In the genomic region with DNA sequence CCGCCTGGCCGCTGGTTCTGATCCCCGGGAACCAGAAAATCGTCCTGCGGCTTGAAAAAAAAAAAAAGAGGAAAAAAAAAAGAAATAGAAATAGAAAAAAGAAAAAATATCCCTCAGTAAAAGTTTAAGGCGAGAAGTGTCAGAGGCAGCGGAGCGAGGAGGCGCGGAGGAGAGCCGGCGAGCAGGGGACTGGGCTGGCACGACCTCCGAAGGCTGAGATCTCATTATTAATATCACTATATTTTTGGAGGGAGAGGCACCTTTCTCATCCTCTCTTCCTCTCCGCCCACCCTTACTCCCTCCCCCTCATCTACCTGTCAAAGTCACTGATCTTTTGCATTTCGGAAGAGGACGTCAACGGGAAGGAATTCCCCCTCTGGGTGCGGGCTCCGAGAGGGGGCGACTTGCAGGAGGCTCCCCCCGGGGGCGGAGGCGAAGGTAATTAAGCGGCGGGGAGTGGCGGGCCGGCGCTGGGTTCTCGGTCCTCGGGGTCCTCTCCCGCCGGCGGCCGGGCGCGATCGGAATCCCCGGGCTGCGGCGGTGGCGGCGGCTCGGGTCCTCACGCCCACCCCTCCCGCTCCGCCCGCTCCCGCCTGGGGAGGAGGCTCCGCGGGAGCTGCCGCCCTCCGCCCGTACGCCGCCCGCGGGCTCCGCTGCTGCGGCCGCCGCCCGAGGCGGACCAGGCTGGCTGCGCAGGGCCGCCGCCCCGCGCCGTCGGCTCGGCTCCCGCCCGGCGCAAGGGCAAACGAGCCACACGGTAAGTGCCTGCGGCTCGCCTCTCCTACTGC, we compare ENCODE assay signal across 8 cellular contexts. TPM values are rescaled to one million over a fixed set of nuclear protein-coding genes. Genes with fewer than 3 reads are reported as not detected.
DNase-seq lines count a peak whose midpoint lies in the region; ATAC-seq, FAIRE-seq and TF ChIP-seq lines count a peak whose summit lies in the region.

A gene (plus strand): TSS at position 337 of the 788 bp plus-strand sequence.

- H3K4me3 ChIP-seq in AG04449 (ENCODE audit: low read depth, low read length) (peak within 1 kb of the TSS; percentile 62), LNCaP clone FGC (ENCODE audit: low read depth, low read length) (peak within 1 kb of the TSS; percentile 59), right atrium auricular region (peak within 1 kb of the TSS; percentile 28 to 55), rectal smooth muscle tissue (ENCODE audit: low read length) (peak within 1 kb of the TSS; percentile 58)

- H3K27ac Mint-ChIP-seq in activated naive CD4-positive, alpha-beta T cell treated with anti-CD3 and anti-CD28 coated beads, Interleukin-2, amount 50 U/mL, for 72 hours = no peak within 1 kb of the TSS

- peak; percentile 37 for ATAC-seq in GM19023 (IDR thresholded peaks at IDR 0.05; ENCODE audit: unreplicated experiment)
- peak; percentile 28 to 68 for ATAC-seq in activated naive CD4-positive, alpha-beta T cell treated with anti-CD3 and anti-CD28 coated beads, Interleukin-2, amount 50 U/mL, for 72 hours

- H3K9me3 Mint-ChIP-seq in activated naive CD4-positive, alpha-beta T cell treated with anti-CD3 and anti-CD28 coated beads, Interleukin-2, amount 50 U/mL, for 72 hours = no peaks in the 10 kb centered on the region

- no peak for TF ChIP-seq POLR2A in GM12891 (IDR thresholded peaks at IDR 0.05; ENCODE audit: low read depth, low read length)

- POLR2A ChIA-PET in AG04449 (lab: Yijun Ruan, JAX) = no interaction called here

- CTCF ChIA-PET in AG04449 (lab: Yijun Ruan, JAX) = interaction anchor here (1.0 to 2.5 kb wide), 7 partner anchors 10 to 148 kb away, joined by 3 to 10 read pairs (median 4); no protein-coding TSS in a partner anchor

- H3K9me3 ChIP-seq in right atrium auricular region = no peaks in the 10 kb centered on the region

- no peak for DNase-seq in AG04449 (ENCODE audit: low read depth, low spot score)
- DNase-seq in LNCaP clone FGC (ENCODE audit: low read depth) = no peak
- peak in 1 of 2 donors; percentile 52 for DNase-seq in activated naive CD4-positive, alpha-beta T cell treated with anti-CD3 and anti-CD28 coated beads, Interleukin-2, amount 50 U/mL, for 72 hours (ENCODE audit: low spot score in 2 of 2)
- DNase-seq in right atrium auricular region (ENCODE audit: low spot score) = no peak
- DNase-seq in GM12891 (ENCODE audit: insufficient read length, low spot score) = no peak
- DNase-seq in T-helper 9 cell = no peak

- no peak within 1 kb of the TSS for H3K9ac ChIP-seq in rectal smooth muscle tissue (ENCODE audit: low read length)

- H3K27ac ChIP-seq in right atrium auricular region = no peak within 1 kb of the TSS
- H3K27ac ChIP-seq in rectal smooth muscle tissue (ENCODE audit: low read depth, low read length) = no peak within 1 kb of the TSS

- TF ChIP-seq CTCF in AG04449 (IDR thresholded peaks at IDR 0.05; ENCODE audit: insufficient read depth, low read length, missing control alignments) (no peak), LNCaP clone FGC (IDR thresholded peaks at IDR 0.05; ENCODE audit: control insufficient read depth, extremely low read depth, insufficient read depth) (no peak), right atrium auricular region (IDR thresholded peaks at IDR 0.05) (no peak)

- H3K27me3 ChIP-seq in right atrium auricular region (peaks cover 0 to 11% of the 10 kb centered on the region in 2 donors), rectal smooth muscle tissue (ENCODE audit: control insufficient read depth, insufficient read depth, low read length) (no peaks in the 10 kb centered on the region)

- H3K4me1 ChIP-seq in right atrium auricular region (peaks cover 0 to 21% of the 10 kb centered on the region in 2 donors), rectal smooth muscle tissue (ENCODE audit: control insufficient read depth, insufficient read depth, low read length) (no peaks in the 10 kb centered on the region)

- no peak for FAIRE-seq in GM12891 (lab: Jason Lieb, UNC)

- H3K36me3 Mint-ChIP-seq in activated naive CD4-positive, alpha-beta T cell treated with anti-CD3 and anti-CD28 coated beads, Interleukin-2, amount 50 U/mL, for 72 hours = no peaks in the 10 kb centered on the region

- H3K36me3 ChIP-seq in right atrium auricular region = no peaks in the 10 kb centered on the region
- no peaks in the 10 kb centered on the region for H3K36me3 ChIP-seq in rectal smooth muscle tissue (ENCODE audit: control insufficient read depth, insufficient read depth, low read length)

TF ChIP-seq in GM12891, 5 proteins besides CTCF, POLR2A, EP300 and RAD21:
- TF ChIP-seq SPI1 (IDR thresholded peaks at IDR 0.05; ENCODE audit: low read depth, low read length) = no peak

RNA-seq across cellular contexts. Expression of the gene that starts here (rescaled TPM):
- under 1 TPM in 1 of 2 donors, not detected in 1; 0.25 TPM for total RNA-seq in activated naive CD4-positive, alpha-beta T cell treated with anti-CD3 and anti-CD28 coated beads, Interleukin-2, amount 50 U/mL, for 72 hours
- 1 to 10 TPM; 1.8 to 2.6 TPM for total RNA-seq in right atrium auricular region
- 5.3 TPM for polyA plus RNA-seq in GM12891 (2012; ENCODE audit: low read depth, missing spikeins)

Comparison
In these comparisons a context has a peak if more than half of its experiments do, and no peak if none do; other contexts are left out.
1. Peak in ATAC-seq in activated naive CD4-positive, alpha-beta T cell treated with anti-CD3 and anti-CD28 coated beads, Interleukin-2, amount 50 U/mL, for 72 hours; RNA of the gene not detected or under 1 TPM.